16 cellular contexts compared by ENCODE assay signal in the genomic region with DNA sequence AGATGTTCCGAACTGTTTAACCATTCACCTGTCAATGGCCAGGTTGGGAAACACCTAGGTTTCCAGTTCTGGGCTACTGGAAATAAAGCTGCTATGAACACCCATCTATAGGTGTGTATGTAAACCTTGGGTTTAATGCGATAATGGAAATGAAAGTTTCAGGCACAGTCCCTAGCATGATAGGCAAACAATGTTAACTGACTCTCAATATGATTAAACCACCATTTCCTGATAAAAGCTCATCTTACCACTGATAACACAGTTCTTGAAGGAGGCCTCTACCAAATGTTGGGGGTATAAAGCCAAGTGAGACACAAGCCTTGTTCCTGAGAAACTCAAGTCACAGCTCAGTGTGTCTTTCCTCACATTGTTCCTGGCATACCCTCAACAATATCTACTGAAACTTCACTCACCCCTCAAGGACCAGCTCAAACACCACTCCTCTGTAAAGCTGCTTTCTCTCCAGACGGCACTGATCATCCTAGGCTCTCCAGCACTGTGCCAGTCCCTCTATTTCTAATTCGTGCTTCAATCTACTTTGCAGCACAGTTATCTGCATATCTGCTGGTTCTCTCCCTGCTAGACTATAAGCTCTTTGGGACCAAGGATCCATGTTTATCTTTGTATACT. TPM values are rescaled to one million over a fixed set of nuclear protein-coding genes. Genes with fewer than 3 reads are reported as not detected.
A peak's percentile ranks its signal among the peaks of the same experiment; 100 is the strongest.
DNase-seq lines count a peak whose midpoint lies in the region; ATAC-seq, FAIRE-seq and TF ChIP-seq lines count a peak whose summit lies in the region.
"Had no signal": no experiment of that assay in that cellular context is flagged by ENCODE, and none has a peak within 500 bp of the region (broad histone marks: within the 10 kb centered on the region; RNA-seq: fewer than 3 reads in every experiment).

No MANE protein-coding gene starts in this region.

- H3K27me3 Mint-ChIP-seq in activated CD8-positive, alpha-beta T cell treated with anti-CD3 and anti-CD28 coated beads, Interleukin-2, amount 10 ng/mL, durations not matched to agents 7 days and 5 days (ENCODE audit: low read depth), result no peaks in the 10 kb centered on the region
- H3K27me3 Mint-ChIP-seq in natural killer cell (ENCODE audit: low read depth in 2 of 2), result no peaks in the 10 kb centered on the region

- POLR2A ChIA-PET in activated CD8-positive, alpha-beta T cell treated with anti-CD3 and anti-CD28 coated beads, Interleukin-2, amount 10 ng/mL, durations not matched to agents 7 days and 5 days (lab: Charles Lee), result interaction anchor here (0.6 to 1.5 kb wide), 3 partner anchors 15 to 53 kb away, joined by 3 to 4 read pairs (median 4); a partner anchor contains a TSS

- TF ChIP-seq POLR2A in H54 (IDR thresholded peaks at IDR 0.05; ENCODE audit: low read depth, low read length) (no peak), ovary (IDR thresholded peaks at IDR 0.05) (no peak)

- H3K4me3 ChIP-seq in aorta (ENCODE audit: low read length in 2 of 2) (no peak overlapping the region), ovary (no peak overlapping the region)
- H3K4me3 ChIP-seq: SJCRH30, smooth muscle cell had no signal

- H3K9me3 ChIP-seq in aorta (ENCODE audit: control insufficient read depth, low read length), result no peaks in the 10 kb centered on the region
- H3K9me3 ChIP-seq in ovary, result no peaks in the 10 kb centered on the region
- H3K9me3 ChIP-seq: SJCRH30 had no signal

- H3K9me3 Mint-ChIP-seq in activated CD8-positive, alpha-beta T cell treated with anti-CD3 and anti-CD28 coated beads, Interleukin-2, amount 10 ng/mL, durations not matched to agents 7 days and 5 days (ENCODE audit: insufficient read depth), result no peaks in the 10 kb centered on the region
- no peaks in the 10 kb centered on the region for H3K9me3 Mint-ChIP-seq in natural killer cell

- FAIRE-seq in H54 (lab: Jason Lieb, UNC), result peak; percentile 98

- no peak overlapping the region for H3K27ac ChIP-seq in aorta (ENCODE audit: low read depth in 1 of 2, low read length in 2 of 2)
- no peak overlapping the region for H3K27ac ChIP-seq in ovary
- H3K27ac ChIP-seq: 22Rv1, epithelial cell of prostate, SJCRH30 had no signal

- no peak overlapping the region for H3K4me3 Mint-ChIP-seq in activated CD8-positive, alpha-beta T cell treated with anti-CD3 and anti-CD28 coated beads, Interleukin-2, amount 10 ng/mL, durations not matched to agents 7 days and 5 days
- H3K4me3 Mint-ChIP-seq in natural killer cell, result peak overlapping the region; percentile 10

- TF ChIP-seq CTCF in natural killer cell (IDR thresholded peaks at IDR 0.05), result no peak
- TF ChIP-seq CTCF in ovary (IDR thresholded peaks at IDR 0.05), result no peak

- H3K36me3 ChIP-seq in aorta (ENCODE audit: control insufficient read depth in 1 of 2, insufficient read depth in 2 of 2, low read length in 1 of 2) (no peaks in the 10 kb centered on the region), ovary (no peaks in the 10 kb centered on the region)

- ATAC-seq in activated CD4-positive, CD25-positive, alpha-beta regulatory T cell treated with anti-CD3 and anti-CD28 coated beads, Interleukin-2, amount 50 U/mL, for 24 hours, result peak; percentile 57 to 71
- no peak for ATAC-seq in activated CD8-positive, alpha-beta T cell treated with anti-CD3 and anti-CD28 coated beads, Interleukin-2, amount 10 ng/mL, durations not matched to agents 7 days and 5 days
- peak; percentile 18 to 46 (median 46) for ATAC-seq in natural killer cell
- ATAC-seq in aorta (ENCODE audit: low FRiP score), result no peak
- no peak for ATAC-seq in GM21529 (IDR thresholded peaks at IDR 0.05; ENCODE audit: unreplicated experiment)

- peak overlapping the region; percentile 26 for H3K27ac Mint-ChIP-seq in activated CD8-positive, alpha-beta T cell treated with anti-CD3 and anti-CD28 coated beads, Interleukin-2, amount 10 ng/mL, durations not matched to agents 7 days and 5 days
- peak overlapping the region; percentile 65 to 73 for H3K27ac Mint-ChIP-seq in natural killer cell

- no peak for DNase-seq in activated CD4-positive, CD25-positive, alpha-beta regulatory T cell (lab: John Stamatoyannopoulos, UW)
- no peak for DNase-seq in H54 (ENCODE audit: insufficient read length, low spot score)
- DNase-seq in activated CD8-positive, alpha-beta T cell treated with anti-CD3 and anti-CD28 coated beads, Interleukin-2, amount 10 ng/mL, durations not matched to agents 7 days and 5 days, result no peak
- no peak for DNase-seq in natural killer cell
- no peak for DNase-seq in aorta
- DNase-seq in ovary, result no peak
- DNase-seq: amygdala, C1 segment of cervical spinal cord, NCI-H1694, NCI-H446, SJCRH30 had no signal

- peaks cover 74% of the 10 kb centered on the region for H3K36me3 Mint-ChIP-seq in activated CD8-positive, alpha-beta T cell treated with anti-CD3 and anti-CD28 coated beads, Interleukin-2, amount 10 ng/mL, durations not matched to agents 7 days and 5 days (ENCODE audit: low read depth)
- H3K36me3 Mint-ChIP-seq in natural killer cell, result peaks cover 7% of the 10 kb centered on the region

- CTCF ChIA-PET in activated CD8-positive, alpha-beta T cell treated with anti-CD3 and anti-CD28 coated beads, Interleukin-2, amount 10 ng/mL, durations not matched to agents 7 days and 5 days (lab: Charles Lee), result interaction anchor here (0.8 to 1.8 kb wide), 9 partner anchors 10 to 65 kb away, joined by 3 to 8 read pairs (median 4); no protein-coding TSS in a partner anchor

- WGBS in aorta, 2 donors, result 86 to 88% methylated on average over 4 of the region's 4 CpGs
- WGBS in ovary, 3 donors, result 89 to 96% (median 93%) methylated on average over 4 of the region's 4 CpGs

- peaks cover 36% of the 10 kb centered on the region for H3K4me1 Mint-ChIP-seq in activated CD8-positive, alpha-beta T cell treated with anti-CD3 and anti-CD28 coated beads, Interleukin-2, amount 10 ng/mL, durations not matched to agents 7 days and 5 days (ENCODE audit: low read depth)
- peaks cover 81 to 87% of the 10 kb centered on the region in 2 donors for H3K4me1 Mint-ChIP-seq in natural killer cell

- intact Hi-C loops in natural killer cell (cut with micrococcal nuclease), result no loop called here
- intact Hi-C loops in aorta (cut with DNase I), result no loop called here
- intact Hi-C loops in ovary (cut with DNase I), result no loop called here

- TF ChIP-seq EP300 in ovary (IDR thresholded peaks at IDR 0.05), result no peak

- peaks cover 0 to 2% of the 10 kb centered on the region in 2 donors for H3K4me1 ChIP-seq in aorta (ENCODE audit: control insufficient read depth in 1 of 2, insufficient read depth in 2 of 2, low read length in 2 of 2)
- peaks cover 3% of the 10 kb centered on the region for H3K4me1 ChIP-seq in ovary (ENCODE audit: insufficient read depth)
- H3K4me1 ChIP-seq: SJCRH30 had no signal

- H3K27me3 ChIP-seq in aorta (ENCODE audit: control insufficient read depth in 1 of 2, insufficient read depth in 2 of 2, low read length in 1 of 2) (no peaks in the 10 kb centered on the region), ovary (no peaks in the 10 kb centered on the region)
- H3K27me3 ChIP-seq: SJCRH30 had no signal

RNA-seq across cellular contexts. Expression of a gene that starts 15.8 kb away (rescaled TPM):
- total RNA-seq in activated CD8-positive, alpha-beta T cell treated with anti-CD3 and anti-CD28 coated beads, Interleukin-2, amount 10 ng/mL, durations not matched to agents 7 days and 5 days, result 10 to 100 TPM; 56.7 to 68.2 TPM
- 10 to 100 TPM; 46.2 to 67.6 (median 57.3) TPM for total RNA-seq in natural killer cell
- 10 to 100 TPM; 48.3 to 52.7 TPM for total RNA-seq in aorta
- 10 to 100 TPM; 29.3 to 32.6 TPM for polyA plus RNA-seq in aorta
- 10 to 100 TPM; 22.9 to 64.4 (median 57.1) TPM for total RNA-seq in ovary
- polyA plus RNA-seq in ovary, result 10 to 100 TPM; 27.0 to 96.6 TPM

Comparison
In these comparisons a context has a peak if more than half of its experiments do, and no peak if none do; other contexts are left out.
1. ATAC-seq: peak in activated CD4-positive, CD25-positive, alpha-beta regulatory T cell treated with anti-CD3 and anti-CD28 coated beads, Interleukin-2, amount 50 U/mL, for 24 hours (2 of 2) and natural killer cell (3 of 3); none in activated CD8-positive, alpha-beta T cell treated with anti-CD3 and anti-CD28 coated beads, Interleukin-2, amount 10 ng/mL, durations not matched to agents 7 days and 5 days (single experiment), aorta (single experiment) and GM21529 (single experiment).